In the genomic region with DNA sequence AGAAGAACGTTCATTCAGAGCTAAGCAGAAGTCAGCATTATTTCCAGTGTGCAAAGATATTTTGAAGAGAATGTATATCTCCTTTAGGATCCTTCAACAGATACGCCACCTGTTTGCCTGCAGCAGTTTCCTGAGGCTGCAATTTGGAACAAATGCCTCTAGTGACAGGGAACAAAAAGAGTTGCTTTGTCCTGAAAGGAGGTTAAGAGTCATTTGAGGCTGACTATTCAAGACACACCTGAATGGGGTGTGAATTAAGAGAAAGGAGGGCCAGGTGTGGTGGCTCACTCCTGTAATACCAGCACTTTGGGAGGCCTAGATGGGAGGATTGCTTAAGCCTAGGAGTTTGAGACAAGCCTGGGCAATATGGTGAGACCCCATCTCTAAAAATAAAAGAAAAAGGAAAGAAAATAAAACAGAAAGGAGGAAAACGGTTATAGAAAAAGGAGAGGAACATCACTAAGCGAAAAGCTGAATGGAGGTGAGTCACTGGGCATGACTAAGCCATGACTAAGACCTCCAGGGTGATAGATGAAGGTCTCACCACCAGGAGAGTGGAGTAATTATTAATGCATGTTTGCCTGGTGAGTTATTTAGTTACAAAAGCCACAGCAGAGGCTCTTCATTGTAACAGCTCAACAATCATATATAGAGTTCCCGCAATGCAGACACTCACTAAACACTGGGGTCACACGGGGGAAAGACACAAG, we compare ENCODE assay signal across 1 cellular context.
TF ChIP-seq lines count a peak whose summit lies in the region.

No MANE protein-coding gene starts in this region.

TF ChIP-seq in GM23338, 12 proteins besides CTCF, POLR2A, EP300 and RAD21 (continued from another document):
- TF ChIP-seq, protein P1, sequence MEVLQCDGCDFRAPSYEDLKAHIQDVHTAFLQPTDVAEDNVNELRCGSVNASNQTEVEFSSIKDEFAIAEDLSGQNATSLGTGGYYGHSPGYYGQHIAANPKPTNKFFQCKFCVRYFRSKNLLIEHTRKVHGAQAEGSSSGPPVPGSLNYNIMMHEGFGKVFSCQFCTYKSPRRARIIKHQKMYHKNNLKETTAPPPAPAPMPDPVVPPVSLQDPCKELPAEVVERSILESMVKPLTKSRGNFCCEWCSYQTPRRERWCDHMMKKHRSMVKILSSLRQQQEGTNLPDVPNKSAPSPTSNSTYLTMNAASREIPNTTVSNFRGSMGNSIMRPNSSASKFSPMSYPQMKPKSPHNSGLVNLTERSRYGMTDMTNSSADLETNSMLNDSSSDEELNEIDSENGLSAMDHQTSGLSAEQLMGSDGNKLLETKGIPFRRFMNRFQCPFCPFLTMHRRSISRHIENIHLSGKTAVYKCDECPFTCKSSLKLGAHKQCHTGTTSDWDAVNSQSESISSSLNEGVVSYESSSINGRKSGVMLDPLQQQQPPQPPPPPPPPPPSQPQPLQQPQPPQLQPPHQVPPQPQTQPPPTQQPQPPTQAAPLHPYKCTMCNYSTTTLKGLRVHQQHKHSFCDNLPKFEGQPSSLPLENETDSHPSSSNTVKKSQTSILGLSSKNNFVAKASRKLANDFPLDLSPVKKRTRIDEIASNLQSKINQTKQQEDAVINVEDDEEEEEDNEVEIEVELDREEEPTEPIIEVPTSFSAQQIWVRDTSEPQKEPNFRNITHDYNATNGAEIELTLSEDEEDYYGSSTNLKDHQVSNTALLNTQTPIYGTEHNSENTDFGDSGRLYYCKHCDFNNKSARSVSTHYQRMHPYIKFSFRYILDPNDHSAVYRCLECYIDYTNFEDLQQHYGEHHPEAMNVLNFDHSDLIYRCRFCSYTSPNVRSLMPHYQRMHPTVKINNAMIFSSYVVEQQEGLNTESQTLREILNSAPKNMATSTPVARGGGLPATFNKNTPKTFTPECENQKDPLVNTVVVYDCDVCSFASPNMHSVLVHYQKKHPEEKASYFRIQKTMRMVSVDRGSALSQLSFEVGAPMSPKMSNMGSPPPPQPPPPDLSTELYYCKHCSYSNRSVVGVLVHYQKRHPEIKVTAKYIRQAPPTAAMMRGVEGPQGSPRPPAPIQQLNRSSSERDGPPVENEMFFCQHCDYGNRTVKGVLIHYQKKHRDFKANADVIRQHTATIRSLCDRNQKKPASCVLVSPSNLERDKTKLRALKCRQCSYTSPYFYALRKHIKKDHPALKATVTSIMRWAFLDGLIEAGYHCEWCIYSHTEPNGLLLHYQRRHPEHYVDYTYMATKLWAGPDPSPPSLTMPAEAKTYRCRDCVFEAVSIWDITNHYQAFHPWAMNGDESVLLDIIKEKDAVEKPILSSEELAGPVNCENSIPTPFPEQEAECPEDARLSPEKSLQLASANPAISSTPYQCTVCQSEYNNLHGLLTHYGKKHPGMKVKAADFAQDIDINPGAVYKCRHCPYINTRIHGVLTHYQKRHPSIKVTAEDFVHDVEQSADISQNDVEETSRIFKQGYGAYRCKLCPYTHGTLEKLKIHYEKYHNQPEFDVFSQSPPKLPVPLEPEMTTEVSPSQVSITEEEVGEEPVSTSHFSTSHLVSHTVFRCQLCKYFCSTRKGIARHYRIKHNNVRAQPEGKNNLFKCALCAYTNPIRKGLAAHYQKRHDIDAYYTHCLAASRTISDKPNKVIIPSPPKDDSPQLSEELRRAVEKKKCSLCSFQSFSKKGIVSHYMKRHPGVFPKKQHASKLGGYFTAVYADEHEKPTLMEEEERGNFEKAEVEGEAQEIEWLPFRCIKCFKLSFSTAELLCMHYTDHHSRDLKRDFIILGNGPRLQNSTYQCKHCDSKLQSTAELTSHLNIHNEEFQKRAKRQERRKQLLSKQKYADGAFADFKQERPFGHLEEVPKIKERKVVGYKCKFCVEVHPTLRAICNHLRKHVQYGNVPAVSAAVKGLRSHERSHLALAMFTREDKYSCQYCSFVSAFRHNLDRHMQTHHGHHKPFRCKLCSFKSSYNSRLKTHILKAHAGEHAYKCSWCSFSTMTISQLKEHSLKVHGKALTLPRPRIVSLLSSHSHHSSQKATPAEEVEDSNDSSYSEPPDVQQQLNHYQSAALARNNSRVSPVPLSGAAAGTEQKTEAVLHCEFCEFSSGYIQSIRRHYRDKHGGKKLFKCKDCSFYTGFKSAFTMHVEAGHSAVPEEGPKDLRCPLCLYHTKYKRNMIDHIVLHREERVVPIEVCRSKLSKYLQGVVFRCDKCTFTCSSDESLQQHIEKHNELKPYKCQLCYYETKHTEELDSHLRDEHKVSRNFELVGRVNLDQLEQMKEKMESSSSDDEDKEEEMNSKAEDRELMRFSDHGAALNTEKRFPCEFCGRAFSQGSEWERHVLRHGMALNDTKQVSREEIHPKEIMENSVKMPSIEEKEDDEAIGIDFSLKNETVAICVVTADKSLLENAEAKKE (CRISPR knock-in tag; IDR thresholded peaks at IDR 0.05) = no peak
- TF ChIP-seq JUNB (IDR thresholded peaks at IDR 0.05; ENCODE audit: unreplicated experiment) = no peak
